ENCODE assay signal across 1 cellular context in the genomic region with DNA sequence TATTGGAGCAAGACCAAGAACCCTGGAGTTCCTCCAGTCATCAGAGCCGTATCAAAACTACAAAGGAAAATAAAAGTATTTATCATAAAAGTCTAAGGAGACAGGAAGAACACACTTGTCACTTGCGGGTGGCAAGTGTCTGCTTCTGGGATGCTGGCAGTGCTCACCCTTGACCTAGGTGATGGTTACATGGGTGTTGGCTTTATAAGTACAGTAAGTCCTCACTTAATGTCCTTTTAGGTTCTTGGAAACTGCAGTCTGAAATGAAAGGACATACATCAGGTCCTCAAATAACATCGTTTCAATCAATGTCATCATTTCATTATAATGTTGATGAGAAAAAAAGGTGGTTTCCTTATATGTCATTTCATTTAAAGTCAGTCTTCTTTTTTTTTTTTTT.
TF ChIP-seq lines count a peak whose summit lies in the region.

No MANE protein-coding gene starts in this region.

TF ChIP-seq in WTC11, 78 proteins besides CTCF, POLR2A, EP300 and RAD21 (continued from another document):
- TF ChIP-seq, protein P1, sequence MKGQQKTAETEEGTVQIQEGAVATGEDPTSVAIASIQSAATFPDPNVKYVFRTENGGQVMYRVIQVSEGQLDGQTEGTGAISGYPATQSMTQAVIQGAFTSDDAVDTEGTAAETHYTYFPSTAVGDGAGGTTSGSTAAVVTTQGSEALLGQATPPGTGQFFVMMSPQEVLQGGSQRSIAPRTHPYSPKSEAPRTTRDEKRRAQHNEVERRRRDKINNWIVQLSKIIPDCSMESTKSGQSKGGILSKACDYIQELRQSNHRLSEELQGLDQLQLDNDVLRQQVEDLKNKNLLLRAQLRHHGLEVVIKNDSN (CRISPR knock-in tag; IDR thresholded peaks at IDR 0.05) = no peak
TF ChIP-seq in WTC11: peak in this region for 0.
